Comparison of ENCODE assay signal across 9 cellular contexts in genomic region chr10:62082729-62083412, GRCh38.
DNase-seq lines count a peak whose midpoint lies in the region; ATAC-seq and TF ChIP-seq lines count a peak whose summit lies in the region.
"Had no signal": no experiment of that assay in that cellular context is flagged by ENCODE, and none has a peak within 500 bp of the region (broad histone marks: within the 10 kb centered on the region; RNA-seq: fewer than 3 reads in every experiment).

No MANE protein-coding gene starts in this region.

- DNase-seq in NCI-H2171 treated with DMSO at 0.1 percent for 48 hours (lab: John Stamatoyannopoulos, UW) (peak; percentile 36), NCI-H2171 (lab: John Stamatoyannopoulos, UW) (no peak), esophagus muscularis mucosa (ENCODE audit: extremely low spot score) (no peak), osteoblast (ENCODE audit: insufficient read length, low spot score, missing footprints) (no peak), cerebellar nuclear complex (lab: John Stamatoyannopoulos, UW) (no peak), posterior vena cava (ENCODE audit: low spot score) (no peak)

- H3K4me1 ChIP-seq in esophagus muscularis mucosa (peaks cover 52 to 74% (median 67%) of the 10 kb centered on the region in 4 donors), osteoblast (ENCODE audit: insufficient read depth, low read length) (peaks cover 65% of the 10 kb centered on the region)

- peaks cover 42% of the 10 kb centered on the region for H3K79me2 ChIP-seq in osteoblast (ENCODE audit: insufficient read depth, low read length)

- 14% methylated on average over 7 of the region's 7 CpGs for WGBS in esophagus muscularis mucosa

- no peak for TF ChIP-seq CTCF in VCaP (conservative IDR thresholded peaks at IDR 0.05)
- TF ChIP-seq CTCF in esophagus muscularis mucosa (IDR thresholded peaks at IDR 0.05): no peak
- TF ChIP-seq CTCF in osteoblast (IDR thresholded peaks at IDR 0.05; ENCODE audit: extremely low read depth, low read depth, low read length): no peak

- intact Hi-C loops in esophagus muscularis mucosa (cut with DNase I) (no loop called here), posterior vena cava (cut with DNase I) (no loop called here)

- H3K9me3 ChIP-seq in esophagus muscularis mucosa: no peaks in the 10 kb centered on the region
- H3K9me3 ChIP-seq in osteoblast (ENCODE audit: low read depth, low read length): no peaks in the 10 kb centered on the region

- no peaks in the 10 kb centered on the region for H3K27me3 ChIP-seq in esophagus muscularis mucosa
- H3K27me3 ChIP-seq in osteoblast (ENCODE audit: insufficient read depth, low read length): no peaks in the 10 kb centered on the region

- H3K36me3 ChIP-seq in esophagus muscularis mucosa: peaks cover 6 to 34% (median 22%) of the 10 kb centered on the region in 4 donors
- peaks cover 51% of the 10 kb centered on the region for H3K36me3 ChIP-seq in osteoblast (ENCODE audit: insufficient read depth, low read length)

- peak overlapping the region; percentile 53 for H3K4me2 ChIP-seq in osteoblast (ENCODE audit: insufficient read depth, low read length)

- no peaks in the 10 kb centered on the region for H4K20me1 ChIP-seq in osteoblast (ENCODE audit: insufficient read depth, low read length)

- H3K27ac ChIP-seq in VCaP: peak overlapping the region; percentile 51
- H3K27ac ChIP-seq in esophagus muscularis mucosa (replicated peaks in 1 of 4): peak overlapping the region; percentile 79 to 84 (median 82)
- peak overlapping the region; percentile 90 for H3K27ac ChIP-seq in osteoblast (ENCODE audit: low read depth, low read length)
- H3K27ac ChIP-seq: C4-2B had no signal

- H3K4me3 ChIP-seq in esophagus muscularis mucosa (peak overlapping the region; percentile 5 to 26 (median 15)), osteoblast (ENCODE audit: insufficient read depth, low read length) (no peak overlapping the region)

- TF ChIP-seq EP300 in esophagus muscularis mucosa (IDR thresholded peaks at IDR 0.05): no peak

- H2AFZ ChIP-seq in osteoblast (ENCODE audit: low read length): no peak overlapping the region

- no peak for TF ChIP-seq POLR2A in esophagus muscularis mucosa (IDR thresholded peaks at IDR 0.05; ENCODE audit: low read depth)

- ATAC-seq in HG03108 (IDR thresholded peaks at IDR 0.05; ENCODE audit: unreplicated experiment): peak; percentile 46
